Comparison of ENCODE assay signal across 10 cellular contexts in the genomic region with DNA sequence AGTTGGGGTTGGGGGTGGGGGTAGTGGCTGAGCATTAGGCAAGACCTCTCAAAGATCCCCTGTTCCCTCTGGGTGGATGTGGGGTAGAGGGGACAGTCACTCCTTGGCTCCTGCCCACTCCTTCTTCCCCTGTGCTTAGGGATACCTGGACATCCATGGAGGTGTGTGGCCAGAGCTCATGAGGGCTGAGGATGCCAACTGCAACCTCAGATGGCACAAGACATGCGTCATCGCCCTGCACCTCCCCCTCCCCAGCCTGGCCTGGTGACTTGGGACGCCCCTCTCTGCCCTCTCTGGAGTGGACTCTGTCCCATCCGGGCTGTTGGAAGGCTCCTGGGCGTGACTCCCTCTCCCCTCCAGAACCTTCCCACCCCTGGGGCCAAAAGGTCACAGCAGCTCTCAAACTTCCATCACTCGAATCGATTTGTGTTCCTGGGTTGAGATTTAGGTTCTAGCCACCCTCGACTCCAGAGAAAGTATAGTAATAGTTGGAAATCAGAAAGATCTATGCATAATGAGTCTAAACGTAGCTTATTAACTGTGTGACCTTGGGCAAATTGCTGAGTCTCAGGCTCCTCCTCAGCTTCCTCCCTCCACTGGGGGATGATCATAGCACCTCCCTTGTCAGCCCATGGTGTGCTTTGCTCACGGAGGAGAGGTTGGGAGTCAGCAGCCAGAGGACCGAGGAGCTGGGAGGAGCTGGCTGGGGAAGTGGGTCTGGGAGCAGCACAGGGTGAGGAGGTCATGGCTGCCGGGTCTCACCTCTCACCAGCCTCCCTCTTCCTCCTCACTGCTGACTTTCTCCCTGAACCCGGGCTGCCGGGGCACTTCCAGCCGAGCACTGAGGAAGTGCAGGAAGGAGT. TPM values are rescaled to one million over a fixed set of nuclear protein-coding genes. Genes with fewer than 3 reads are reported as not detected.
DNase-seq lines count a peak whose midpoint lies in the region; ATAC-seq and TF ChIP-seq lines count a peak whose summit lies in the region.
"Had no signal": no experiment of that assay in that cellular context is flagged by ENCODE, and none has a peak within 500 bp of the region (broad histone marks: within the 10 kb centered on the region; RNA-seq: fewer than 3 reads in every experiment).

No MANE protein-coding gene starts in this region.

- peaks cover 84% of the 10 kb centered on the region for H3K4me1 Mint-ChIP-seq in activated T-cell treated with anti-CD3 and anti-CD28 coated beads, Interleukin-2, amount 50 U/mL, for 24 hours (ENCODE audit: low read depth)

- ATAC-seq in mucosa of descending colon: peak; percentile 22
- ATAC-seq in GM21723 (IDR thresholded peaks at IDR 0.05; ENCODE audit: unreplicated experiment): no peak

- peak overlapping the region; percentile 98 for H3K4me2 ChIP-seq in BLaER1

- H4K20me1 ChIP-seq in BLaER1: peaks cover 28% of the 10 kb centered on the region; the same call in 1 of the 2 replicates

- H3K9me3 ChIP-seq in BLaER1: no peaks in the 10 kb centered on the region
- H3K9me3 ChIP-seq in mucosa of descending colon: no peaks in the 10 kb centered on the region

- intact Hi-C loops in mucosa of descending colon (cut with DNase I, micrococcal nuclease): no loop called here

- DNase-seq in KBM-7: peak; percentile 52
- DNase-seq in activated T-cell treated with anti-CD3 and anti-CD28 coated beads, Interleukin-2, amount 50 U/mL, for 24 hours: peak; percentile 61
- no peak for DNase-seq in mucosa of descending colon
- no peak for DNase-seq in HCEC 1CT
- no peak for DNase-seq in NCI-H1105 treated with DMSO at 0.1 percent for 48 hours (lab: John Stamatoyannopoulos, UW)
- DNase-seq in GOT3 (lab: John Stamatoyannopoulos, UW): no peak
- DNase-seq: left colon, SW 1271 had no signal

- in situ Hi-C loops in KBM-7 (cut with MboI; ENCODE audit: low pct_unique_long_range_greater_than_20kb, low sequenced_read_pairs): no loop called here

- 0 out of 2 replicates have a peak, but pooled peaks cover 5% of the 10 kb centered on the region for H3K27me3 ChIP-seq in BLaER1

- H3K4me1 ChIP-seq in BLaER1 (peaks cover 88% of the 10 kb centered on the region), mucosa of descending colon (ENCODE audit: low read depth) (peaks cover 3% of the 10 kb centered on the region)

- H3K36me3 Mint-ChIP-seq in activated T-cell treated with anti-CD3 and anti-CD28 coated beads, Interleukin-2, amount 50 U/mL, for 24 hours (ENCODE audit: low read depth): peaks cover 34% of the 10 kb centered on the region

- H3K4me3 Mint-ChIP-seq in activated T-cell treated with anti-CD3 and anti-CD28 coated beads, Interleukin-2, amount 50 U/mL, for 24 hours: peak overlapping the region; percentile 98

- H3K4me3 ChIP-seq in BLaER1 (peak overlapping the region; percentile 71; the same call in 1 of the 2 replicates), mucosa of descending colon (no peak overlapping the region)

- TF ChIP-seq CTCF in mucosa of descending colon (IDR thresholded peaks at IDR 0.05): no peak

- H3K27ac ChIP-seq in BLaER1: peak overlapping the region; percentile 97

- peak overlapping the region; percentile 86; the same call in 1 of the 2 replicates for H3K9ac ChIP-seq in BLaER1

- no peaks in the 10 kb centered on the region for H3K27me3 Mint-ChIP-seq in activated T-cell treated with anti-CD3 and anti-CD28 coated beads, Interleukin-2, amount 50 U/mL, for 24 hours

- H3K9me3 Mint-ChIP-seq in activated T-cell treated with anti-CD3 and anti-CD28 coated beads, Interleukin-2, amount 50 U/mL, for 24 hours: no peaks in the 10 kb centered on the region

- peak overlapping the region; percentile 97 for H3K27ac Mint-ChIP-seq in activated T-cell treated with anti-CD3 and anti-CD28 coated beads, Interleukin-2, amount 50 U/mL, for 24 hours

- H3K36me3 ChIP-seq in BLaER1: peaks cover 8% of the 10 kb centered on the region
- H3K36me3 ChIP-seq in mucosa of descending colon (ENCODE audit: low read depth): no peaks in the 10 kb centered on the region

RNA-seq across cellular contexts. Expression of a gene that starts 2.2 kb away (rescaled TPM):
- total RNA-seq in mucosa of descending colon: 1 to 10 TPM; 5.0 to 6.3 (median 6.1) TPM

RNA-seq across cellular contexts. Expression of a gene that starts 18.1 kb away (rescaled TPM):
- 10 to 100 TPM; 36.3 to 69.6 (median 41.2) TPM for total RNA-seq in mucosa of descending colon

RNA-seq across cellular contexts. Expression of a gene that starts 30.9 kb away (rescaled TPM):
- 1 to 10 TPM in 2 of 3 donors, under 1 TPM in 1; 0.66 to 4.2 (median 1.3) TPM for total RNA-seq in mucosa of descending colon

RNA-seq across cellular contexts. Expression of a gene that starts 39.9 kb away (rescaled TPM):
- 1 to 10 TPM; 2.4 to 3.5 (median 2.9) TPM for total RNA-seq in mucosa of descending colon

Comparison
In these comparisons a context has a peak if more than half of its experiments do, and no peak if none do; other contexts are left out.
1. DNase-seq: peak in KBM-7 (single experiment) and activated T-cell treated with anti-CD3 and anti-CD28 coated beads, Interleukin-2, amount 50 U/mL, for 24 hours (single experiment); none in mucosa of descending colon (0 of 3), HCEC 1CT (single experiment), NCI-H1105 treated with DMSO at 0.1 percent for 48 hours (single experiment) and GOT3 (single experiment).